ENCODE assay signal across 11 cellular contexts in genomic region chr7:20350518-20350951, GRCh38. TPM values are rescaled to one million over a fixed set of nuclear protein-coding genes. Genes with fewer than 3 reads are reported as not detected.
DNase-seq lines count a peak whose midpoint lies in the region; ATAC-seq, FAIRE-seq and TF ChIP-seq lines count a peak whose summit lies in the region.
"Had no signal": no experiment of that assay in that cellular context is flagged by ENCODE, and none has a peak within 500 bp of the region (broad histone marks: within the 10 kb centered on the region; RNA-seq: fewer than 3 reads in every experiment).

No MANE protein-coding gene starts in this region.

- no peaks in the 10 kb centered on the region for H3K36me3 ChIP-seq in mucosa of rectum (ENCODE audit: control insufficient read depth in 2 of 2, insufficient read depth in 2 of 2, low read length in 2 of 2)
- H3K36me3 ChIP-seq in CD8-positive, alpha-beta T cell (ENCODE audit: insufficient read depth, low read length) = no peaks in the 10 kb centered on the region

- H3K4me3 Mint-ChIP-seq in CD8-positive, alpha-beta T cell = no peak overlapping the region
- H3K4me3 Mint-ChIP-seq: T-helper 17 cell had no signal

- no peak overlapping the region for H3K27ac Mint-ChIP-seq in CD8-positive, alpha-beta T cell
- H3K27ac Mint-ChIP-seq: T-helper 17 cell had no signal

- no peaks in the 10 kb centered on the region for H3K27me3 ChIP-seq in dorsolateral prefrontal cortex
- no peaks in the 10 kb centered on the region for H3K27me3 ChIP-seq in mucosa of rectum (ENCODE audit: control insufficient read depth in 2 of 2, insufficient read depth in 2 of 2, low read length in 2 of 2)
- H3K27me3 ChIP-seq in CD8-positive, alpha-beta T cell (ENCODE audit: insufficient read depth, low read length) = no peaks in the 10 kb centered on the region

- FAIRE-seq in urothelium cell line (lab: Jason Lieb, UNC) = peak; percentile 52

- POLR2A ChIA-PET in CD8-positive, alpha-beta T cell (lab: Charles Lee) = no interaction called here

- H3K4me3 ChIP-seq in dorsolateral prefrontal cortex (peak overlapping the region in 47 of 59 donors; percentile 2 to 59 (median 30)), mucosa of rectum (ENCODE audit: low read length in 2 of 2) (peak overlapping the region; percentile 25 to 58)
- no peak overlapping the region for H3K4me3 ChIP-seq in CD8-positive, alpha-beta T cell (ENCODE audit: low read depth, low read length)

- ATAC-seq in CD8-positive, alpha-beta T cell = no peak
- ATAC-seq: T-helper 17 cell had no signal

- no peaks in the 10 kb centered on the region for H3K27me3 Mint-ChIP-seq in CD8-positive, alpha-beta T cell (ENCODE audit: low read depth)
- H3K27me3 Mint-ChIP-seq: T-helper 17 cell had no signal

- peak overlapping the region; percentile 21 to 93 (median 82) for H3K27ac ChIP-seq in dorsolateral prefrontal cortex
- peak overlapping the region; percentile 70 to 76 for H3K27ac ChIP-seq in mucosa of rectum (ENCODE audit: low read depth in 2 of 2, low read length in 2 of 2)
- H3K27ac ChIP-seq in CD8-positive, alpha-beta T cell (ENCODE audit: low read depth, low read length) = no peak overlapping the region

- H3K9me3 ChIP-seq in mucosa of rectum (ENCODE audit: control insufficient read depth in 2 of 2, low read length in 2 of 2) = no peaks in the 10 kb centered on the region
- H3K9me3 ChIP-seq in CD8-positive, alpha-beta T cell (ENCODE audit: low read length) = no peaks in the 10 kb centered on the region

- H3K36me3 Mint-ChIP-seq in CD8-positive, alpha-beta T cell = no peaks in the 10 kb centered on the region

- TF ChIP-seq CTCF in dorsolateral prefrontal cortex (IDR thresholded peaks at IDR 0.05 in 54 of 56, conservative IDR thresholded peaks at IDR 0.05 in 2 of 56; ENCODE audit: low read depth in 1 of 56, partially characterized antibody in 56 of 56) (peak in 6 of 56 donors; percentile 10 to 15 (median 12)), GM13976 (IDR thresholded peaks at IDR 0.05; ENCODE audit: borderline replicate concordance, control extremely low read depth, extremely low read depth, insufficient read depth, missing control alignments) (no peak)
- TF ChIP-seq CTCF in CD8-positive, alpha-beta T cell (IDR thresholded peaks at IDR 0.05) = no peak

- no peaks in the 10 kb centered on the region for H3K4me1 Mint-ChIP-seq in CD8-positive, alpha-beta T cell (ENCODE audit: low read depth)
- H3K4me1 Mint-ChIP-seq: T-helper 17 cell had no signal

- intact Hi-C loops in dorsolateral prefrontal cortex (cut with DNase I) = no loop called here
- intact Hi-C loops in CD8-positive, alpha-beta T cell (cut with DNase I, micrococcal nuclease) = no loop called here

- peak overlapping the region in 1 of 2 donors; percentile 54 for H3K9ac ChIP-seq in mucosa of rectum (ENCODE audit: low read depth in 1 of 2, low read length in 2 of 2)

- in situ Hi-C loops in GM13976 (cut with MboI; ENCODE audit: low sequenced_read_pairs, unreplicated experiment) = no loop called here

- CTCF ChIA-PET in CD8-positive, alpha-beta T cell (lab: Charles Lee) = no interaction called here

- H3K4me1 ChIP-seq in mucosa of rectum (ENCODE audit: control insufficient read depth in 2 of 2, insufficient read depth in 2 of 2, low read length in 2 of 2) = peaks cover 0 to 17% of the 10 kb centered on the region in 2 donors
- no peaks in the 10 kb centered on the region for H3K4me1 ChIP-seq in CD8-positive, alpha-beta T cell (ENCODE audit: insufficient read depth, low read length)

- DNase-seq in NCI-H82 (lab: John Stamatoyannopoulos, UW) (peak; percentile 3), NCI-H82 treated with DMSO at 0.1 percent for 48 hours (lab: John Stamatoyannopoulos, UW; ENCODE audit: unreplicated experiment) (no peak), dorsolateral prefrontal cortex (peak; percentile 17 to 88 (median 73)), urothelium cell line (ENCODE audit: low spot score) (no peak), GM13976 (ENCODE audit: low spot score) (no peak)
- no peak for DNase-seq in activated naive CD4-positive, alpha-beta T cell treated with Interleukin-2 at 50 U/mL for 16 hours
- no peak for DNase-seq in CD8-positive, alpha-beta T cell
- DNase-seq: activated T-cell treated with anti-CD3 and anti-CD28 coated beads, Interleukin-2, amount 50 U/mL, for 48 hours; NCI-H2227 treated with DMSO at 0.1 percent for 48 hours; T-helper 17 cell had no signal

- H3K9me3 Mint-ChIP-seq in CD8-positive, alpha-beta T cell = no peaks in the 10 kb centered on the region

RNA-seq across cellular contexts. Expression of gene ITGB8, which starts 19.8 kb away (rescaled TPM):
- 100 to 1,000 TPM in 39 of 120 experiments, 10 to 100 TPM in 81; 39.2 to 161 (median 86.9) TPM for total RNA-seq in dorsolateral prefrontal cortex
- total RNA-seq in CD8-positive, alpha-beta T cell = not detected

Comparison
In these comparisons a context has a peak if more than half of its experiments do, and no peak if none do; other contexts are left out.
1. DNase-seq: peak in NCI-H82 (single experiment) and dorsolateral prefrontal cortex (10 of 10); none in NCI-H82 treated with DMSO at 0.1 percent for 48 hours (single experiment), urothelium cell line (single experiment), activated naive CD4-positive, alpha-beta T cell treated with Interleukin-2 at 50 U/mL for 16 hours (single experiment), CD8-positive, alpha-beta T cell (0 of 7) and GM13976 (single experiment).
2. RNA of gene ITGB8, which starts 19.8 kb away (total RNA-seq): 39.2 to 161 TPM in dorsolateral prefrontal cortex; not detected in CD8-positive, alpha-beta T cell; every median in the first group is over 10 times any median in the second.